In the genomic region with DNA sequence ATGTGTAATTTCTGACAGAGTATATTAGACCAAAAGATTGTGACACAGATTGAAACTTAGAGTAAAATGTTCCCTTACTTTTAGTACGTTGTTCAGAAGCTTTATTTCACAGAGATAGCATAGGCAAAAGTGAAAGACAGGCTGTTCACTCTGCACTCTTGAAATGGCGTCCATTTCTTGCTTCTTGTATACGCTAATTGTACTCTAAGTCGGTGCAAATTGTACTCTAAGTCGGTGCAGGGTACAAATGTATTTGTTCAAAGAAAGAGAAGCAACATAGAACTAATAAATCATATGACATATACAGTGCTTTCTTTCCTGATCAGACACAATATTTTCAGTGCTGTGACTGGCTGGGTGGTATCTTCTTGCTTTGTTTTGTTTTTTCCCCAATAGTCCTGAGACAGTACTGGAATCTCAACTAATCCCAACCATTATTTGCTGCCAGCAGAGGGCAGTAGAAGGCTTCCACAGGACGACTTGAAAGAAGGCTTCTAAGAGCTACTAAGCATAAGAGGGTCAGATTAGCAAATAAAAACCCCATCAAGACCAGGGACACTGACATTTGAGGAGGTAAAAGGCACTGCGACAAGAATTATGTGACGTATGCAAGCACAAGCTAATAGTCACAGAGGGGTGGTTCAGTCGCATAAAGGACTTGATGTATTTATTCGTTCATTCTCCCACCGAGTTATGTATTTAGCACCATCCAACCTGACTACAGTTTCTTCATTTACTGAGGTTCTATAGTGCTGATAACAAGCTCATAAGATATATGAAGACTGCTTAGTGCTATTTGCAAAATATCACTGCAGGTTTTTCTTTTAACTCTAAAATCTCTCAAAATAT, we compare ENCODE assay signal across 8 cellular contexts.
DNase-seq lines count a peak whose midpoint lies in the region; ATAC-seq and TF ChIP-seq lines count a peak whose summit lies in the region.

No MANE protein-coding gene starts in this region.

- no peak overlapping the region for H3K4me3 ChIP-seq in DOHH2 (ENCODE audit: low read length)

- no peak overlapping the region for H3K27ac ChIP-seq in DOHH2 (ENCODE audit: low read depth, low read length)

- no peak overlapping the region for H3K4me2 ChIP-seq in DOHH2 (ENCODE audit: low read length)

- no peaks in the 10 kb centered on the region for H3K36me3 ChIP-seq in DOHH2 (ENCODE audit: control insufficient read depth, low read length)

- no peaks in the 10 kb centered on the region for H4K20me1 ChIP-seq in DOHH2 (ENCODE audit: control insufficient read depth, insufficient read depth, low read depth, low read length)

- H3K9me2 ChIP-seq in DOHH2 (replicated peaks; ENCODE audit: control insufficient read depth, low read length): no peaks in the 10 kb centered on the region

- no peaks in the 10 kb centered on the region for H3K79me2 ChIP-seq in DOHH2 (ENCODE audit: control insufficient read depth, low read length)

- H3K9me3 ChIP-seq in DOHH2 (ENCODE audit: control insufficient read depth, insufficient read depth, low read length): no peaks in the 10 kb centered on the region

- H3K4me1 ChIP-seq in DOHH2 (ENCODE audit: control insufficient read depth, low read length): no peaks in the 10 kb centered on the region

- no peaks in the 10 kb centered on the region for H3K27me3 ChIP-seq in DOHH2 (ENCODE audit: control insufficient read depth, low read length)

- DNase-seq in HS-27A (ENCODE audit: low read depth): peak; percentile 72
- DNase-seq in NCI-H82 (lab: John Stamatoyannopoulos, UW): peak; percentile 85
- DNase-seq in activated naive CD4-positive, alpha-beta T cell treated with anti-CD3 and anti-CD28 coated beads, Interleukin-2, amount 50 U/mL, for 16 hours: peak; percentile 10
- DNase-seq in hypothalamus (lab: John Stamatoyannopoulos, UW): peak in 42 of 51 donors; percentile 0 to 85 (median 38)
- peak in 3 of 4 experiments; percentile 0 to 17 (median 8) for DNase-seq in stimulated activated CD4-positive, alpha-beta T cell treated with anti-CD3 and anti-CD28 coated beads, Interleukin-1b, Interleukin-23, amount 100 ng/mL, for 24 hours (ENCODE audit: low read depth in 4 of 4, low spot score in 1 of 4)

- peak; percentile 84 for ATAC-seq in GM21360 (IDR thresholded peaks at IDR 0.05; ENCODE audit: unreplicated experiment)
- ATAC-seq in GM18520 (IDR thresholded peaks at IDR 0.05; ENCODE audit: unreplicated experiment): no peak

- H3F3A ChIP-seq in DOHH2 (ENCODE audit: control insufficient read depth, insufficient read depth): no peaks in the 10 kb centered on the region

- TF ChIP-seq CTCF in DOHH2 (IDR thresholded peaks at IDR 0.05; ENCODE audit: low read depth, low read length, poor library complexity, severe bottlenecking): peak; percentile 55

Comparison
In these comparisons a context has a peak if more than half of its experiments do, and no peak if none do; other contexts are left out.
1. DNase-seq: peak in every context shown above with its lines; median percentile 85 in NCI-H82; 72 in HS-27A; 38 in hypothalamus; 10 in activated naive CD4-positive, alpha-beta T cell treated with anti-CD3 and anti-CD28 coated beads, Interleukin-2, amount 50 U/mL, for 16 hours; 8 in stimulated activated CD4-positive, alpha-beta T cell treated with anti-CD3 and anti-CD28 coated beads, Interleukin-1b, Interleukin-23, amount 100 ng/mL, for 24 hours.